ENCODE assay signal across 8 cellular contexts in genomic region chr5:143008809-143009521, GRCh38.
DNase-seq lines count a peak whose midpoint lies in the region; ATAC-seq and TF ChIP-seq lines count a peak whose summit lies in the region.

No MANE protein-coding gene starts in this region.

- H3K27ac Mint-ChIP-seq in activated CD4-positive, alpha-beta T cell treated with anti-CD3 and anti-CD28 coated beads for 36 hours, result peak overlapping the region; percentile 83

- POLR2A ChIA-PET in activated CD4-positive, alpha-beta T cell treated with anti-CD3 and anti-CD28 coated beads for 36 hours (lab: Charles Lee), result interaction anchor here (0.6 to 1.4 kb wide), 3 partner anchors 11 to 426 kb away, joined by 3 to 5 read pairs (median 5); no protein-coding TSS in a partner anchor

- peaks cover under 1% of the 10 kb centered on the region for H3K36me3 Mint-ChIP-seq in activated CD4-positive, alpha-beta T cell treated with anti-CD3 and anti-CD28 coated beads for 36 hours (ENCODE audit: low read depth)

- CTCF ChIA-PET in activated CD4-positive, alpha-beta T cell treated with anti-CD3 and anti-CD28 coated beads for 36 hours (lab: Charles Lee), result interaction anchor here (0.8 to 1.4 kb wide), 10 partner anchors 20 to 545 kb away, joined by 3 to 5 read pairs (median 3); no protein-coding TSS in a partner anchor

- H3K4me1 Mint-ChIP-seq in activated CD4-positive, alpha-beta T cell treated with anti-CD3 and anti-CD28 coated beads for 36 hours, result peaks cover 56% of the 10 kb centered on the region

- TF ChIP-seq POLR2A in erythroblast (IDR thresholded peaks at IDR 0.05; ENCODE audit: low read length), result no peak

- intact Hi-C loops in activated CD4-positive, alpha-beta T cell treated with anti-CD3 and anti-CD28 coated beads for 36 hours (cut with DNase I, micrococcal nuclease), result loop anchor here (1.0 to 10.0 kb wide), 15 partner anchors 11 to 1181 kb away; partner anchors contain the start of genes KCTD16 (in 1 of the 2), NDFIP1 (in 1 of the 2) and YIPF5 (in 1 of the 2)
- intact Hi-C loops in sciatic nerve (cut with DNase I), result loop anchor here (10.0 kb wide), 1 partner anchor 816 kb away; no protein-coding TSS in a partner anchor

- peak; percentile 97 for DNase-seq in DMS53 treated with DMSO at 0.1 percent for 48 hours (lab: John Stamatoyannopoulos, UW; ENCODE audit: unreplicated experiment)
- DNase-seq in HS-27A (ENCODE audit: low read depth), result peak; percentile 65
- DNase-seq in activated CD4-positive, alpha-beta T cell treated with anti-CD3 and anti-CD28 coated beads for 36 hours, result peak; percentile 87
- DNase-seq in dermis microvascular lymphatic vessel endothelial cell (ENCODE audit: low read depth in 2 of 2), result peak; percentile 58 to 93
- DNase-seq in sciatic nerve (ENCODE audit: low spot score), result no peak
- no peak for DNase-seq in GDM1 (lab: John Stamatoyannopoulos, UW)
- no peak for DNase-seq in erythroblast (lab: John Stamatoyannopoulos, UW)

- H3K4me3 Mint-ChIP-seq in activated CD4-positive, alpha-beta T cell treated with anti-CD3 and anti-CD28 coated beads for 36 hours, result peak overlapping the region; percentile 34

- no peaks in the 10 kb centered on the region for H3K9me3 Mint-ChIP-seq in activated CD4-positive, alpha-beta T cell treated with anti-CD3 and anti-CD28 coated beads for 36 hours (ENCODE audit: low read depth)

- ATAC-seq in GM21390 (IDR thresholded peaks at IDR 0.05; ENCODE audit: unreplicated experiment), result peak; percentile 80
- peak; percentile 91 for ATAC-seq in activated CD4-positive, alpha-beta T cell treated with anti-CD3 and anti-CD28 coated beads for 36 hours
- ATAC-seq in sciatic nerve, result peak; percentile 61

- H3K27me3 Mint-ChIP-seq in activated CD4-positive, alpha-beta T cell treated with anti-CD3 and anti-CD28 coated beads for 36 hours, result no peaks in the 10 kb centered on the region

Comparison
In these comparisons a context has a peak if more than half of its experiments do, and no peak if none do; other contexts are left out.
1. DNase-seq: peak in DMS53 treated with DMSO at 0.1 percent for 48 hours (single experiment), HS-27A (single experiment), activated CD4-positive, alpha-beta T cell treated with anti-CD3 and anti-CD28 coated beads for 36 hours (single experiment) and dermis microvascular lymphatic vessel endothelial cell (2 of 2); none in sciatic nerve (single experiment), GDM1 (single experiment) and erythroblast (0 of 2).
2. Peak in every context shown above with its lines, with median percentiles within 50 percentile points of each other: ATAC-seq.